In genomic region chrX:41145920-41146608, GRCh38 we compare ENCODE assay signal across 11 cellular contexts.
DNase-seq lines count a peak whose midpoint lies in the region; ATAC-seq, FAIRE-seq and TF ChIP-seq lines count a peak whose summit lies in the region.
"Had no signal": no experiment of that assay in that cellular context is flagged by ENCODE, and none has a peak within 500 bp of the region (broad histone marks: within the 10 kb centered on the region; RNA-seq: fewer than 3 reads in every experiment).

No MANE protein-coding gene starts in this region.

- H3K4me1 ChIP-seq in keratinocyte (ENCODE audit: control insufficient read depth, extremely low read depth, insufficient read depth, low read length): peaks cover 21% of the 10 kb centered on the region
- H3K4me1 ChIP-seq: gastrocnemius medialis had no signal

- TF ChIP-seq CTCF in AG09309 (IDR thresholded peaks at IDR 0.05; ENCODE audit: control insufficient read depth, insufficient read depth, low read depth, low read length, missing control alignments): peak; percentile 9
- no peak; the same call in 1 of the 2 replicates for TF ChIP-seq CTCF in HFFc6 (IDR thresholded peaks at IDR 0.05)
- TF ChIP-seq CTCF in keratinocyte (optimal IDR thresholded peaks at IDR 0.05 in 1 of 3, IDR thresholded peaks at IDR 0.05 in 1 of 3, conservative IDR thresholded peaks at IDR 0.05 in 1 of 3; ENCODE audit: extremely low read depth in 1 of 3, insufficient read depth in 2 of 3, low read length in 3 of 3): peak in 1 of 3 experiments; percentile 9

- peaks cover 9% of the 10 kb centered on the region for H3K36me3 Mint-ChIP-seq in HFFc6 (ENCODE audit: low read depth)
- peaks cover 19% of the 10 kb centered on the region for H3K36me3 Mint-ChIP-seq in T-helper 2 cell treated with Interferon-gamma antibody and Interleukin-4, amounts not matched to agents 5 μg/mL and 100 μg/mL, for 36 hours (ENCODE audit: low read depth)

- H3K9ac ChIP-seq in keratinocyte (ENCODE audit: control insufficient read depth, extremely low read depth, insufficient read depth, low read length): no peak overlapping the region

- H3K27me3 Mint-ChIP-seq in HFFc6 (ENCODE audit: insufficient read depth): no peaks in the 10 kb centered on the region
- no peaks in the 10 kb centered on the region for H3K27me3 Mint-ChIP-seq in T-helper 2 cell treated with Interferon-gamma antibody and Interleukin-4, amounts not matched to agents 5 μg/mL and 100 μg/mL, for 36 hours (ENCODE audit: low read depth)

- no peak overlapping the region for H2AFZ ChIP-seq in keratinocyte (ENCODE audit: control insufficient read depth, low read length)

- H3K9me1 ChIP-seq in keratinocyte (ENCODE audit: control insufficient read depth, extremely low read depth, insufficient read depth, low read length): no peaks in the 10 kb centered on the region

- no peaks in the 10 kb centered on the region for H3K27me3 ChIP-seq in keratinocyte (ENCODE audit: control insufficient read depth, extremely low read depth, insufficient read depth, low read length)
- H3K27me3 ChIP-seq: gastrocnemius medialis had no signal

- peaks cover 4% of the 10 kb centered on the region in 2 experiments for H3K36me3 ChIP-seq in keratinocyte (ENCODE audit: control insufficient read depth in 2 of 2, extremely low read depth in 1 of 2, insufficient read depth in 2 of 2, low read length in 2 of 2)

- H4K20me1 ChIP-seq in keratinocyte (ENCODE audit: control insufficient read depth, extremely low read depth, insufficient read depth, low read length): peaks cover 4% of the 10 kb centered on the region

- H3K27ac ChIP-seq in keratinocyte (ENCODE audit: control insufficient read depth, insufficient read depth, low read length): no peak overlapping the region
- H3K27ac ChIP-seq: gastrocnemius medialis had no signal

- no peaks in the 10 kb centered on the region for H3K79me2 ChIP-seq in keratinocyte (ENCODE audit: control insufficient read depth, insufficient read depth, low read length)

- peaks cover 35% of the 10 kb centered on the region for H3K4me1 Mint-ChIP-seq in HFFc6 (ENCODE audit: low read depth)
- peaks cover 2% of the 10 kb centered on the region for H3K4me1 Mint-ChIP-seq in T-helper 2 cell treated with Interferon-gamma antibody and Interleukin-4, amounts not matched to agents 5 μg/mL and 100 μg/mL, for 36 hours (ENCODE audit: low read depth)
- H3K4me1 Mint-ChIP-seq: nephron had no signal

- H3K4me2 ChIP-seq in keratinocyte (ENCODE audit: control insufficient read depth, extremely low read depth, insufficient read depth, low read depth, low read length): no peak overlapping the region

- dilution Hi-C loops in keratinocyte (cut with MboI; ENCODE audit: extremely low pct_ligation_motif_present, low sequenced_read_pairs): no loop called here

- no peak overlapping the region for H3K4me3 ChIP-seq in AG09309 (ENCODE audit: control insufficient read depth, low read depth, low read length)
- no peak overlapping the region for H3K4me3 ChIP-seq in keratinocyte (ENCODE audit: control insufficient read depth in 2 of 3, extremely low read depth in 1 of 3, insufficient read depth in 2 of 3, low read depth in 1 of 3, low read length in 3 of 3)
- H3K4me3 ChIP-seq: gastrocnemius medialis had no signal

- peak; percentile 81 for DNase-seq in AG09309 (ENCODE audit: low read depth)
- DNase-seq in HFFc6: peak; percentile 69
- DNase-seq in amniotic epithelial cell (ENCODE audit: low read depth): peak; percentile 89
- DNase-seq in keratinocyte (ENCODE audit: low read depth, low spot score): peak; percentile 49
- DNase-seq in T-helper 2 cell treated with Interferon-gamma antibody and Interleukin-4, amounts not matched to agents 5 μg/mL and 100 μg/mL, for 36 hours (ENCODE audit: low spot score): no peak
- DNase-seq: gastrocnemius medialis, NCI-H2081 had no signal

- H3K9me3 Mint-ChIP-seq in HFFc6: no peaks in the 10 kb centered on the region
- no peaks in the 10 kb centered on the region for H3K9me3 Mint-ChIP-seq in T-helper 2 cell treated with Interferon-gamma antibody and Interleukin-4, amounts not matched to agents 5 μg/mL and 100 μg/mL, for 36 hours
- H3K9me3 Mint-ChIP-seq: nephron had no signal

- peak overlapping the region; percentile 5; the same call in 1 of the 2 replicates for H3K27ac Mint-ChIP-seq in HFFc6
- no peak overlapping the region for H3K27ac Mint-ChIP-seq in T-helper 2 cell treated with Interferon-gamma antibody and Interleukin-4, amounts not matched to agents 5 μg/mL and 100 μg/mL, for 36 hours
- H3K27ac Mint-ChIP-seq: nephron had no signal

- peak overlapping the region; percentile 20; the same call in 1 of the 2 replicates for H3K4me3 Mint-ChIP-seq in HFFc6
- no peak overlapping the region for H3K4me3 Mint-ChIP-seq in T-helper 2 cell treated with Interferon-gamma antibody and Interleukin-4, amounts not matched to agents 5 μg/mL and 100 μg/mL, for 36 hours
- H3K4me3 Mint-ChIP-seq: nephron had no signal

- FAIRE-seq in keratinocyte (lab: Jason Lieb, UNC): peak; percentile 88

- no peaks in the 10 kb centered on the region for H3K9me3 ChIP-seq in keratinocyte (ENCODE audit: control insufficient read depth, low read depth, low read length)
- H3K9me3 ChIP-seq: gastrocnemius medialis had no signal

- ATAC-seq in HG02981 (IDR thresholded peaks at IDR 0.05; ENCODE audit: unreplicated experiment): no peak
- ATAC-seq in GM18868 (IDR thresholded peaks at IDR 0.05; ENCODE audit: unreplicated experiment): no peak
- no peak for ATAC-seq in GM18907 (IDR thresholded peaks at IDR 0.05; ENCODE audit: unreplicated experiment)
- ATAC-seq: gastrocnemius medialis had no signal
